In the genomic region with DNA sequence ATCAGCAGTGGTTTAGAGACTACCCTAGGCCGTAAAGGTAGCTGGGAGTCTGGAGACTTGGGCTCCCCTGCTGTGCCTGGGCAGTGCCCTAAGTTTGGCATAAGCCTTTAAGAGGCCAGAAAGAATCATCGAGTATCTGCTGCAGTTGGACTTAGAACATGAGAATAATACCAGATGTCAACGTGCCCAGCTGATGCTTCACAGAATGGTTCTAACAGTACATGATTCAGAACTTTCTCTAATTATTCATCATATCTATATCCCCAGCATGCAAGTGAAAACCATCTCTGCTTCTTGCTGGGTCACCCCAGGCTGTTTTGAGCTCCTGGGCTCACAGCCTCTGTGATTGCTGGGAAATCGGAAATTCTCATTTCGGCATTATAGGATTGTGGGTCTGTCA, we compare ENCODE assay signal across 20 cellular contexts.
DNase-seq lines count a peak whose midpoint lies in the region; ATAC-seq and TF ChIP-seq lines count a peak whose summit lies in the region.
"Had no signal": no experiment of that assay in that cellular context is flagged by ENCODE, and none has a peak within 500 bp of the region (broad histone marks: within the 10 kb centered on the region; RNA-seq: fewer than 3 reads in every experiment).

No MANE protein-coding gene starts in this region.

- no peak overlapping the region for H3K4me3 ChIP-seq in Caco-2 (ENCODE audit: low read depth, low read length)
- H3K4me3 ChIP-seq: esophagus squamous epithelium, HAP-1, stomach, upper lobe of right lung had no signal

- CTCF ChIA-PET in activated CD4-positive, alpha-beta T cell treated with anti-CD3 and anti-CD28 coated beads for 36 hours (lab: Charles Lee): interaction anchor here (0.6 to 1.1 kb wide), 5 partner anchors 24 to 108 kb away, joined by 3 to 4 read pairs (median 3); no protein-coding TSS in a partner anchor
- CTCF ChIA-PET in activated CD4-positive, alpha-beta T cell treated with anti-CD3 and anti-CD28 coated beads, Interleukin-2, amount 10 ng/mL, durations not matched to agents 7 days and 5 days (lab: Charles Lee): interaction anchor here (0.9 to 1.6 kb wide), 2 partner anchors 8 to 12 kb away, joined by 3 read pairs; no protein-coding TSS in a partner anchor
- CTCF ChIA-PET in activated CD8-positive, alpha-beta T cell treated with anti-CD3 and anti-CD28 coated beads for 36 hours (lab: Charles Lee): interaction anchor here (0.9 to 1.7 kb wide), 4 partner anchors 11 to 71 kb away, joined by 3 to 8 read pairs (median 4); no protein-coding TSS in a partner anchor
- CTCF ChIA-PET in Caco-2 (lab: Charles Lee): interaction anchor here (0.9 kb wide), 1 partner anchor 25 kb away, joined by 3 read pairs; no protein-coding TSS in a partner anchor

- H3K27ac Mint-ChIP-seq in activated CD4-positive, alpha-beta T cell treated with anti-CD3 and anti-CD28 coated beads for 36 hours: peak overlapping the region; percentile 66
- H3K27ac Mint-ChIP-seq in activated CD4-positive, alpha-beta T cell treated with anti-CD3 and anti-CD28 coated beads, Interleukin-2, amount 10 ng/mL, durations not matched to agents 7 days and 5 days: no peak overlapping the region
- H3K27ac Mint-ChIP-seq in activated CD8-positive, alpha-beta T cell treated with anti-CD3 and anti-CD28 coated beads for 36 hours: peak overlapping the region; percentile 92
- H3K27ac Mint-ChIP-seq in effector memory CD8-positive, alpha-beta T cell: peak overlapping the region; percentile 92 to 97
- H3K27ac Mint-ChIP-seq in stimulated activated effector memory CD8-positive, alpha-beta T cell treated with anti-CD3 and anti-CD28 coated beads, Interleukin-12 subunit alpha, Interleukin-12 subunit beta, amount 100 ng/mL, for 72 hours: peak overlapping the region; percentile 91
- H3K27ac Mint-ChIP-seq in Caco-2 (ENCODE audit: unreplicated experiment): no peak overlapping the region

- no peak for DNase-seq in activated CD4-positive, alpha-beta T cell treated with anti-CD3 and anti-CD28 coated beads for 36 hours
- no peak for DNase-seq in activated CD4-positive, alpha-beta T cell treated with anti-CD3 and anti-CD28 coated beads, Interleukin-2, amount 10 ng/mL, durations not matched to agents 7 days and 5 days
- no peak for DNase-seq in activated CD8-positive, alpha-beta T cell treated with anti-CD3 and anti-CD28 coated beads for 36 hours
- no peak for DNase-seq in effector memory CD8-positive, alpha-beta T cell
- DNase-seq in stimulated activated effector memory CD8-positive, alpha-beta T cell treated with anti-CD3 and anti-CD28 coated beads, Interleukin-12 subunit alpha, Interleukin-12 subunit beta, amount 100 ng/mL, for 72 hours (ENCODE audit: low spot score in 2 of 2): no peak
- DNase-seq in H4 (ENCODE audit: low spot score): no peak
- no peak for DNase-seq in Caco-2
- DNase-seq in NCI-H2227 (lab: John Stamatoyannopoulos, UW; ENCODE audit: unreplicated experiment): no peak
- DNase-seq: cerebellar nuclear complex, esophagus squamous epithelium, NCI-H1048, NCI-H1930, NCI-H345, OCI-M1, posterior cingulate gyrus, SHP77 treated with DMSO at 0.1 percent for 48 hours, stomach, upper lobe of right lung had no signal

- POLR2A ChIA-PET in activated CD4-positive, alpha-beta T cell treated with anti-CD3 and anti-CD28 coated beads for 36 hours (lab: Charles Lee): no interaction called here
- POLR2A ChIA-PET in activated CD4-positive, alpha-beta T cell treated with anti-CD3 and anti-CD28 coated beads, Interleukin-2, amount 10 ng/mL, durations not matched to agents 7 days and 5 days (lab: Charles Lee): no interaction called here
- POLR2A ChIA-PET in activated CD8-positive, alpha-beta T cell treated with anti-CD3 and anti-CD28 coated beads for 36 hours (lab: Charles Lee): interaction anchor here (1.0 to 1.8 kb wide), 3 partner anchors 65 to 115 kb away, joined by 5 to 8 read pairs (median 5); no protein-coding TSS in a partner anchor
- POLR2A ChIA-PET in Caco-2 (lab: Charles Lee): no interaction called here

- H3K4me1 Mint-ChIP-seq in activated CD4-positive, alpha-beta T cell treated with anti-CD3 and anti-CD28 coated beads for 36 hours: peaks cover 98% of the 10 kb centered on the region
- H3K4me1 Mint-ChIP-seq in activated CD4-positive, alpha-beta T cell treated with anti-CD3 and anti-CD28 coated beads, Interleukin-2, amount 10 ng/mL, durations not matched to agents 7 days and 5 days: peaks cover 75% of the 10 kb centered on the region
- peaks cover 97% of the 10 kb centered on the region for H3K4me1 Mint-ChIP-seq in activated CD8-positive, alpha-beta T cell treated with anti-CD3 and anti-CD28 coated beads for 36 hours (ENCODE audit: low read depth)
- H3K4me1 Mint-ChIP-seq in effector memory CD8-positive, alpha-beta T cell (ENCODE audit: low read depth in 2 of 2): peaks cover 64 to 82% of the 10 kb centered on the region in 2 donors
- peaks cover 85% of the 10 kb centered on the region for H3K4me1 Mint-ChIP-seq in stimulated activated effector memory CD8-positive, alpha-beta T cell treated with anti-CD3 and anti-CD28 coated beads, Interleukin-12 subunit alpha, Interleukin-12 subunit beta, amount 100 ng/mL, for 72 hours
- H3K4me1 Mint-ChIP-seq in Caco-2 (ENCODE audit: low read depth, unreplicated experiment): peaks cover 4% of the 10 kb centered on the region

- H3K27me3 Mint-ChIP-seq in activated CD4-positive, alpha-beta T cell treated with anti-CD3 and anti-CD28 coated beads for 36 hours: no peaks in the 10 kb centered on the region
- H3K27me3 Mint-ChIP-seq in activated CD4-positive, alpha-beta T cell treated with anti-CD3 and anti-CD28 coated beads, Interleukin-2, amount 10 ng/mL, durations not matched to agents 7 days and 5 days: no peaks in the 10 kb centered on the region
- H3K27me3 Mint-ChIP-seq in activated CD8-positive, alpha-beta T cell treated with anti-CD3 and anti-CD28 coated beads for 36 hours: no peaks in the 10 kb centered on the region
- H3K27me3 Mint-ChIP-seq in effector memory CD8-positive, alpha-beta T cell: no peaks in the 10 kb centered on the region
- H3K27me3 Mint-ChIP-seq in Caco-2 (ENCODE audit: insufficient read depth, unreplicated experiment): no peaks in the 10 kb centered on the region

- H3K4me1 ChIP-seq in Caco-2: peaks cover 12% of the 10 kb centered on the region; the same call in 1 of the 2 replicates
- H3K4me1 ChIP-seq: HAP-1 had no signal

- H3K27me3 ChIP-seq in Caco-2 (replicated peaks; ENCODE audit: control insufficient read depth, insufficient read depth, low read length): no peaks in the 10 kb centered on the region
- H3K27me3 ChIP-seq: esophagus squamous epithelium, stomach, upper lobe of right lung had no signal

- no peak overlapping the region for H3K4me3 Mint-ChIP-seq in activated CD4-positive, alpha-beta T cell treated with anti-CD3 and anti-CD28 coated beads for 36 hours
- H3K4me3 Mint-ChIP-seq in activated CD4-positive, alpha-beta T cell treated with anti-CD3 and anti-CD28 coated beads, Interleukin-2, amount 10 ng/mL, durations not matched to agents 7 days and 5 days: no peak overlapping the region
- H3K4me3 Mint-ChIP-seq in activated CD8-positive, alpha-beta T cell treated with anti-CD3 and anti-CD28 coated beads for 36 hours: no peak overlapping the region
- H3K4me3 Mint-ChIP-seq in effector memory CD8-positive, alpha-beta T cell: peak overlapping the region; percentile 34 to 77
- peak overlapping the region; percentile 37 for H3K4me3 Mint-ChIP-seq in stimulated activated effector memory CD8-positive, alpha-beta T cell treated with anti-CD3 and anti-CD28 coated beads, Interleukin-12 subunit alpha, Interleukin-12 subunit beta, amount 100 ng/mL, for 72 hours
- no peak overlapping the region for H3K4me3 Mint-ChIP-seq in Caco-2 (ENCODE audit: unreplicated experiment)
- H3K4me3 Mint-ChIP-seq: neural crest cell had no signal

- no peaks in the 10 kb centered on the region for H3K9me3 ChIP-seq in Caco-2
- H3K9me3 ChIP-seq: esophagus squamous epithelium, HAP-1, stomach, upper lobe of right lung had no signal

- peaks cover 51% of the 10 kb centered on the region for H3K36me3 Mint-ChIP-seq in activated CD4-positive, alpha-beta T cell treated with anti-CD3 and anti-CD28 coated beads for 36 hours (ENCODE audit: low read depth)
- H3K36me3 Mint-ChIP-seq in activated CD4-positive, alpha-beta T cell treated with anti-CD3 and anti-CD28 coated beads, Interleukin-2, amount 10 ng/mL, durations not matched to agents 7 days and 5 days (ENCODE audit: low read depth): peaks cover 44% of the 10 kb centered on the region
- peaks cover 61% of the 10 kb centered on the region for H3K36me3 Mint-ChIP-seq in activated CD8-positive, alpha-beta T cell treated with anti-CD3 and anti-CD28 coated beads for 36 hours (ENCODE audit: low read depth)
- H3K36me3 Mint-ChIP-seq in effector memory CD8-positive, alpha-beta T cell (ENCODE audit: insufficient read depth): peaks cover 24% of the 10 kb centered on the region
- peaks cover 58% of the 10 kb centered on the region for H3K36me3 Mint-ChIP-seq in stimulated activated effector memory CD8-positive, alpha-beta T cell treated with anti-CD3 and anti-CD28 coated beads, Interleukin-12 subunit alpha, Interleukin-12 subunit beta, amount 100 ng/mL, for 72 hours
- peaks cover 68% of the 10 kb centered on the region for H3K36me3 Mint-ChIP-seq in Caco-2 (ENCODE audit: insufficient read depth, unreplicated experiment)

- BruUV-seq in Caco-2 (replicated peaks; lab: Mats Ljungman, UMichigan): no TSS peak

- no peaks in the 10 kb centered on the region for H3K9me3 Mint-ChIP-seq in activated CD4-positive, alpha-beta T cell treated with anti-CD3 and anti-CD28 coated beads for 36 hours (ENCODE audit: low read depth)
- H3K9me3 Mint-ChIP-seq in activated CD4-positive, alpha-beta T cell treated with anti-CD3 and anti-CD28 coated beads, Interleukin-2, amount 10 ng/mL, durations not matched to agents 7 days and 5 days: no peaks in the 10 kb centered on the region
- H3K9me3 Mint-ChIP-seq in activated CD8-positive, alpha-beta T cell treated with anti-CD3 and anti-CD28 coated beads for 36 hours: no peaks in the 10 kb centered on the region
- no peaks in the 10 kb centered on the region for H3K9me3 Mint-ChIP-seq in effector memory CD8-positive, alpha-beta T cell
- no peaks in the 10 kb centered on the region for H3K9me3 Mint-ChIP-seq in stimulated activated effector memory CD8-positive, alpha-beta T cell treated with anti-CD3 and anti-CD28 coated beads, Interleukin-12 subunit alpha, Interleukin-12 subunit beta, amount 100 ng/mL, for 72 hours
- H3K9me3 Mint-ChIP-seq in Caco-2 (ENCODE audit: unreplicated experiment): no peaks in the 10 kb centered on the region
- H3K9me3 Mint-ChIP-seq: neural crest cell had no signal

- peak; percentile 21 for ATAC-seq in activated CD4-positive, alpha-beta T cell treated with anti-CD3 and anti-CD28 coated beads for 36 hours
- ATAC-seq in activated CD8-positive, alpha-beta T cell treated with anti-CD3 and anti-CD28 coated beads for 36 hours: no peak
- no peak for ATAC-seq in effector memory CD8-positive, alpha-beta T cell (replicated peaks)
- peak; percentile 62 for ATAC-seq in stimulated activated effector memory CD8-positive, alpha-beta T cell treated with anti-CD3 and anti-CD28 coated beads, Interleukin-12 subunit alpha, Interleukin-12 subunit beta, amount 100 ng/mL, for 72 hours
- ATAC-seq: upper lobe of right lung had no signal

- no peaks in the 10 kb centered on the region; the same call in none of the 2 replicates for H3K36me3 ChIP-seq in Caco-2 (ENCODE audit: control insufficient read depth, insufficient read depth, low read length)
- H3K36me3 ChIP-seq: esophagus squamous epithelium, HAP-1, upper lobe of right lung had no signal

- TF ChIP-seq CTCF in activated CD8-positive, alpha-beta T cell treated with anti-CD3 and anti-CD28 coated beads for 36 hours (IDR thresholded peaks at IDR 0.05): no peak
- TF ChIP-seq CTCF in Caco-2 (IDR thresholded peaks at IDR 0.05; ENCODE audit: insufficient read depth in 1 of 2, low read depth in 1 of 2, low read length in 1 of 2, severe bottlenecking in 1 of 2, unreplicated experiment in 1 of 2): no peak

- intact Hi-C loops in activated CD4-positive, alpha-beta T cell treated with anti-CD3 and anti-CD28 coated beads for 36 hours (cut with DNase I, micrococcal nuclease): no loop called here
- intact Hi-C loops in activated CD8-positive, alpha-beta T cell treated with anti-CD3 and anti-CD28 coated beads for 36 hours (cut with micrococcal nuclease): no loop called here
- intact Hi-C loops in Caco-2 (cut with micrococcal nuclease; ENCODE audit: unreplicated experiment): no loop called here

Comparison
In these comparisons a context has a peak if more than half of its experiments do, and no peak if none do; other contexts are left out.
1. H3K27ac Mint-ChIP-seq: peak in activated CD4-positive, alpha-beta T cell treated with anti-CD3 and anti-CD28 coated beads for 36 hours (single experiment), activated CD8-positive, alpha-beta T cell treated with anti-CD3 and anti-CD28 coated beads for 36 hours (single experiment), effector memory CD8-positive, alpha-beta T cell (2 of 2) and stimulated activated effector memory CD8-positive, alpha-beta T cell treated with anti-CD3 and anti-CD28 coated beads, Interleukin-12 subunit alpha, Interleukin-12 subunit beta, amount 100 ng/mL, for 72 hours (single experiment); none in activated CD4-positive, alpha-beta T cell treated with anti-CD3 and anti-CD28 coated beads, Interleukin-2, amount 10 ng/mL, durations not matched to agents 7 days and 5 days (single experiment) and Caco-2 (single experiment).
2. ATAC-seq: peak in activated CD4-positive, alpha-beta T cell treated with anti-CD3 and anti-CD28 coated beads for 36 hours (single experiment) and stimulated activated effector memory CD8-positive, alpha-beta T cell treated with anti-CD3 and anti-CD28 coated beads, Interleukin-12 subunit alpha, Interleukin-12 subunit beta, amount 100 ng/mL, for 72 hours (single experiment); none in activated CD8-positive, alpha-beta T cell treated with anti-CD3 and anti-CD28 coated beads for 36 hours (single experiment) and effector memory CD8-positive, alpha-beta T cell (single experiment).
3. H3K4me3 Mint-ChIP-seq: peak in effector memory CD8-positive, alpha-beta T cell (2 of 2) and stimulated activated effector memory CD8-positive, alpha-beta T cell treated with anti-CD3 and anti-CD28 coated beads, Interleukin-12 subunit alpha, Interleukin-12 subunit beta, amount 100 ng/mL, for 72 hours (single experiment); none in activated CD4-positive, alpha-beta T cell treated with anti-CD3 and anti-CD28 coated beads for 36 hours (single experiment), activated CD4-positive, alpha-beta T cell treated with anti-CD3 and anti-CD28 coated beads, Interleukin-2, amount 10 ng/mL, durations not matched to agents 7 days and 5 days (single experiment), activated CD8-positive, alpha-beta T cell treated with anti-CD3 and anti-CD28 coated beads for 36 hours (single experiment) and Caco-2 (single experiment).